In the genomic region with DNA sequence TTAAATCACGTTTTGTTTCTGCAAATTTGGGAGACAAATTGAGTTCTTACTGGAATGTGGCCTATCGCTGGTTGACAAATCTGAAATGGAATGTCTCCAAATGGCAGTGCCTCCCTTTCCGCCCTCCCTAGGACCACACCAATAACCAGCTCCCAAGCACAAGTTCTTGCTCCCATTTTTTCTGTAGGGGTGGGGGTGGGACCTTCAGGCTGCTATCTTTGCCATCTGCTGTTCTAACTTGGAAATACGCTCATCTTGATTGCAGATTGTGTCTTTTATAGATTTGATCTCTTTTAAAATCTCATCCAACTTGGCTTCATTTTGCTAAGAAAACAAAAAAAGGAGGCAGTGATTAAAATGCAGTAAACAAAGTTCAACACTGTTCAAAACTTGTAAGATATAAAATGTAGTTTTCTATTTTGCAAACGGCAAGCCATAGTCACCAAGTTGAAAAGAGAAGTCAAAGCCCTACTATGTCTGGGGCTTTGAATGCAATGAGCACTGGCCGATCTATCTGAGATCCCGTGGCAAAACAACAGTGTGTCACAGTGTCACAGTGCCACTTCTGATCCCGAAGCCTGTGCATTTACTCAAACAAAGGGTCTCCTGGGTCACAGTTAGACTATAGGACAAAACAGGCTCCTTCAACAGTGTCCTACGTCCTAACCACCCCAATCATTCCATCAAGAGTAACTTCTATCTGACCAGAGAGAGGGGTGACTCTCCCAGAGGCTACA, we compare ENCODE assay signal across 2 cellular contexts.
TF ChIP-seq lines count a peak whose summit lies in the region.

No MANE protein-coding gene starts in this region.

TF ChIP-seq in SK-N-SH, 30 proteins besides CTCF, POLR2A, EP300 and RAD21 (continued from another document):
- TF ChIP-seq RXRA (IDR thresholded peaks at IDR 0.05; ENCODE audit: borderline replicate concordance, low read depth): no peak

TF ChIP-seq in SK-N-SH treated with all-trans-retinoic acid at 6 μM for 48 hours, 23 proteins besides CTCF, POLR2A, EP300 and RAD21 (continued from another document):
- TF ChIP-seq TOX (CRISPR knock-in tag; IDR thresholded peaks at IDR 0.05; ENCODE audit: borderline replicate concordance) (no peak), GLIS3 (CRISPR knock-in tag; IDR thresholded peaks at IDR 0.05) (no peak), ZC3H10 (CRISPR knock-in tag; IDR thresholded peaks at IDR 0.05) (no peak), ZNF8 (CRISPR knock-in tag; IDR thresholded peaks at IDR 0.05) (no peak), ZFP3 (CRISPR knock-in tag; IDR thresholded peaks at IDR 0.05) (no peak)
